Comparison of ENCODE assay signal across 8 cellular contexts in genomic region chr9:22446589-22446949, GRCh38. TPM values are rescaled to one million over a fixed set of nuclear protein-coding genes. Genes with fewer than 3 reads are reported as not detected.
DNase-seq lines count a peak whose midpoint lies in the region; ATAC-seq and TF ChIP-seq lines count a peak whose summit lies in the region.

Gene DMRTA1 (plus strand): TSS chr9:22446824. CDS start chr9:22447066, 242 bp downstream.

- peak; percentile 19 for TF ChIP-seq POLR2A in transverse colon (IDR thresholded peaks at IDR 0.05)

- H3K9ac ChIP-seq in HUES64 (ENCODE audit: low read depth, low read length) (peak within 1 kb of the TSS; percentile 72), fibroblast of lung (ENCODE audit: insufficient read depth, low read length) (no peak within 1 kb of the TSS), mucosa of rectum (ENCODE audit: low read depth in 1 of 2, low read length in 2 of 2) (peak within 1 kb of the TSS; percentile 50 to 65)

- peaks cover 9% of the 10 kb centered on the region; the same call in 1 of the 2 replicates for H3K27me3 ChIP-seq in HUES64 (ENCODE audit: insufficient read depth, low read length)
- peaks cover 56% of the 10 kb centered on the region for H3K27me3 ChIP-seq in WERI-Rb-1 (ENCODE audit: insufficient read depth, low read depth, severe bottlenecking)
- peaks cover 9% of the 10 kb centered on the region for H3K27me3 ChIP-seq in fibroblast of lung (ENCODE audit: control insufficient read depth, insufficient read depth, low read length)
- peaks cover 9% of the 10 kb centered on the region in 2 donors for H3K27me3 ChIP-seq in mucosa of rectum (ENCODE audit: control insufficient read depth in 2 of 2, insufficient read depth in 2 of 2, low read length in 2 of 2)
- peaks cover 51% of the 10 kb centered on the region for H3K27me3 ChIP-seq in transverse colon

- TF ChIP-seq CTCF in AG04449 (IDR thresholded peaks at IDR 0.05; ENCODE audit: insufficient read depth, low read length, missing control alignments) (no peak), WERI-Rb-1 (IDR thresholded peaks at IDR 0.05; ENCODE audit: low read depth, low read length) (no peak), fibroblast of lung (conservative IDR thresholded peaks at IDR 0.05 in 1 of 2, IDR thresholded peaks at IDR 0.05 in 1 of 2; ENCODE audit: low read depth in 1 of 2, low read length in 2 of 2) (no peak), transverse colon (IDR thresholded peaks at IDR 0.05) (no peak)

- POLR2A ChIA-PET in AG04449 (lab: Yijun Ruan, JAX): no interaction called here

- WGBS in HUES64: under 1% methylated on average over 24 of the region's 24 CpGs
- WGBS in transverse colon (ENCODE audit: low coverage in 1 of 2), 2 donors: 0 to 10% methylated on average over 3 to 17 of the region's 24 CpGs

- peak; percentile 19 for ATAC-seq in GM18868 (IDR thresholded peaks at IDR 0.05; ENCODE audit: unreplicated experiment)

- no peak for DNase-seq in AG04449 (ENCODE audit: low read depth, low spot score)
- DNase-seq in WERI-Rb-1: peak; percentile 59
- DNase-seq in fibroblast of lung (ENCODE audit: low read depth in 2 of 2): peak; percentile 34 to 76
- DNase-seq in transverse colon: peak; percentile 72
- DNase-seq in T-helper 9 cell: no peak

- peaks cover 18% of the 10 kb centered on the region for H3K4me1 ChIP-seq in HUES64 (ENCODE audit: insufficient read depth, low read length)
- H3K4me1 ChIP-seq in fibroblast of lung (ENCODE audit: control insufficient read depth, extremely low read depth, insufficient read depth, low read length): no peaks in the 10 kb centered on the region
- H3K4me1 ChIP-seq in mucosa of rectum (ENCODE audit: control insufficient read depth in 2 of 2, insufficient read depth in 2 of 2, low read length in 2 of 2): no peaks in the 10 kb centered on the region
- peaks cover 0 to 22% (median 6%) of the 10 kb centered on the region in 4 donors for H3K4me1 ChIP-seq in transverse colon

- H3K4me2 ChIP-seq in fibroblast of lung (ENCODE audit: extremely low read depth, insufficient read depth, low read length): peak within 1 kb of the TSS; percentile 85

- in situ Hi-C loops in transverse colon (cut with MboI; ENCODE audit: low pct_ligation_motif_present in 1 of 4, low pct_unique_long_range_greater_than_20kb in 1 of 4, low sequenced_read_pairs in 3 of 4): loop anchor here in 3 of 4 donors (10.0 kb wide), 3 partner anchors 132 to 632 kb away; no protein-coding TSS in a partner anchor

- peaks cover 2% of the 10 kb centered on the region for H4K20me1 ChIP-seq in fibroblast of lung (ENCODE audit: control insufficient read depth, extremely low read depth, insufficient read depth, low read length)

- no peak for TF ChIP-seq EP300 in transverse colon (IDR thresholded peaks at IDR 0.05; ENCODE audit: low read depth)

- CTCF ChIA-PET in AG04449 (lab: Yijun Ruan, JAX): interaction anchor here (1.6 kb wide), 1 partner anchor 202 kb away, joined by 4 read pairs; no protein-coding TSS in a partner anchor

- H3K27ac ChIP-seq in HUES64 (ENCODE audit: low read depth, low read length) (peak within 1 kb of the TSS; percentile 65; the same call in 1 of the 2 replicates), WERI-Rb-1 (no peak within 1 kb of the TSS), fibroblast of lung (ENCODE audit: insufficient read depth, low read length) (no peak within 1 kb of the TSS), mucosa of rectum (ENCODE audit: low read depth in 2 of 2, low read length in 2 of 2) (peak within 1 kb of the TSS in 1 of 2 donors; percentile 67), transverse colon (peak within 1 kb of the TSS; percentile 84 to 89 (median 86))

- intact Hi-C loops in transverse colon (cut with DNase I; ENCODE audit: low total_unique reads): no loop called here

- peak within 1 kb of the TSS; percentile 71 for H2AFZ ChIP-seq in fibroblast of lung (ENCODE audit: low read length)

- no peaks in the 10 kb centered on the region; the same call in 1 of the 2 replicates for H3K9me3 ChIP-seq in HUES64 (ENCODE audit: insufficient read depth, low read depth, low read length)
- no peaks in the 10 kb centered on the region for H3K9me3 ChIP-seq in WERI-Rb-1 (ENCODE audit: severe bottlenecking)
- no peaks in the 10 kb centered on the region for H3K9me3 ChIP-seq in fibroblast of lung (ENCODE audit: control insufficient read depth, insufficient read depth, low read depth, low read length)
- H3K9me3 ChIP-seq in mucosa of rectum (ENCODE audit: control insufficient read depth in 2 of 2, low read length in 2 of 2): no peaks in the 10 kb centered on the region
- H3K9me3 ChIP-seq in transverse colon: no peaks in the 10 kb centered on the region

- H3K36me3 ChIP-seq in HUES64 (ENCODE audit: insufficient read depth, low read length): peaks cover 7% of the 10 kb centered on the region
- no peaks in the 10 kb centered on the region for H3K36me3 ChIP-seq in WERI-Rb-1
- H3K36me3 ChIP-seq in fibroblast of lung (ENCODE audit: control insufficient read depth, insufficient read depth, low read length): no peaks in the 10 kb centered on the region
- no peaks in the 10 kb centered on the region for H3K36me3 ChIP-seq in mucosa of rectum (ENCODE audit: control insufficient read depth in 2 of 2, insufficient read depth in 2 of 2, low read length in 2 of 2)
- H3K36me3 ChIP-seq in transverse colon: no peaks in the 10 kb centered on the region

- no peaks in the 10 kb centered on the region for H3K79me2 ChIP-seq in fibroblast of lung (ENCODE audit: control insufficient read depth, insufficient read depth, low read length)

- H3K4me3 ChIP-seq in AG04449 (ENCODE audit: low read depth, low read length) (peak within 1 kb of the TSS; percentile 60), HUES64 (ENCODE audit: low read length) (peak within 1 kb of the TSS; percentile 90), WERI-Rb-1 (ENCODE audit: low read depth, low read length) (peak within 1 kb of the TSS; percentile 40), fibroblast of lung (replicated peaks in 1 of 4; ENCODE audit: control extremely low read depth in 1 of 4, insufficient read depth in 1 of 4, low read depth in 3 of 4, low read length in 4 of 4) (peak within 1 kb of the TSS; percentile 46 to 66 (median 55)), mucosa of rectum (ENCODE audit: low read length in 2 of 2) (peak within 1 kb of the TSS; percentile 58 to 83), transverse colon (peak within 1 kb of the TSS; percentile 51 to 92 (median 74))

RNA-seq across cellular contexts. Expression of gene DMRTA1, which starts in this region (rescaled TPM):
- 2.9 TPM for polyA plus RNA-seq in HUES64 (2013, experiment 1 of 2)
- 3.6 TPM for polyA plus RNA-seq in HUES64 (2013, experiment 2 of 2)
- 0.26 and 0.83 TPM in 2 replicates for total RNA-seq in fibroblast of lung
- 0.05 and 0.06 TPM in 2 replicates for polyA plus RNA-seq in fibroblast of lung
- 0.02 and 0.08 TPM in 2 replicates for polyA plus RNA-seq in fibroblast of lung (2012)
- polyA minus RNA-seq in fibroblast of lung (ENCODE audit: low replicate concordance): not detected in 2 replicates
- total RNA-seq in transverse colon: 1 to 10 TPM; 1.4 to 2.4 (median 1.8) TPM

Comparison
In these comparisons a context has a peak if more than half of its experiments do, and no peak if none do; other contexts are left out.
1. Peak in DNase-seq, H3K4me3 ChIP-seq and H3K4me2 ChIP-seq in fibroblast of lung; RNA of the gene not detected or under 1 TPM.
2. DNase-seq: peak in WERI-Rb-1 (single experiment) and transverse colon (single experiment); none in AG04449 (single experiment) and T-helper 9 cell (single experiment).
3. H3K4me3 ChIP-seq: peak in every context shown above with its lines; median percentile 90 in HUES64; 74 in transverse colon; 70 in mucosa of rectum; 60 in AG04449; 55 in fibroblast of lung; 40 in WERI-Rb-1.
4. H3K27ac ChIP-seq: peak in HUES64 (single experiment) and transverse colon (4 of 4); none in WERI-Rb-1 (single experiment) and fibroblast of lung (single experiment).